Comparison of ENCODE assay signal across 23 cellular contexts in genomic region chr7:1974714-1975113, GRCh38.
DNase-seq lines count a peak whose midpoint lies in the region; ATAC-seq and TF ChIP-seq lines count a peak whose summit lies in the region.
"Had no signal": no experiment of that assay in that cellular context is flagged by ENCODE, and none has a peak within 500 bp of the region (broad histone marks: within the 10 kb centered on the region; RNA-seq: fewer than 3 reads in every experiment).

No MANE protein-coding gene starts in this region.

- 79% methylated on average over 16 of the region's 16 CpGs for WGBS in right cardiac atrium
- WGBS in ovary, 3 donors = 78 to 86% (median 83%) methylated on average over 15 to 16 of the region's 16 CpGs

- peak in 2 of 3 donors; percentile 15 to 51 for DNase-seq in right cardiac atrium
- no peak for DNase-seq in left ventricle myocardium inferior
- no peak for DNase-seq in central memory CD8-positive, alpha-beta T cell (ENCODE audit: low spot score in 2 of 2)
- DNase-seq in naive B cell = no peak
- DNase-seq in ovary = no peak
- no peak for DNase-seq in RPMI8226
- DNase-seq: activated CD4-positive, alpha-beta T cell treated with anti-CD3 and anti-CD28 coated beads for 1 hour; DMS153; effector memory CD4-positive, alpha-beta T cell; gastrocnemius medialis; GDM1; HCEC 1CT; MM.1S; NCI-H1436 treated with DMSO at 0.1 percent for 48 hours; NCI-H2171; NCI-H526 treated with DMSO at 0.1 percent for 48 hours; SIG-M5; uterus had no signal

- no peak overlapping the region for H3K4me3 Mint-ChIP-seq in central memory CD8-positive, alpha-beta T cell
- no peak overlapping the region for H3K4me3 Mint-ChIP-seq in naive B cell
- H3K4me3 Mint-ChIP-seq: activated naive CD8-positive, alpha-beta T cell had no signal

- peaks cover 26% of the 10 kb centered on the region for H3K4me1 Mint-ChIP-seq in central memory CD8-positive, alpha-beta T cell
- H3K4me1 Mint-ChIP-seq in naive B cell = peaks cover 19 to 47% (median 24%) of the 10 kb centered on the region in 3 donors

- intact Hi-C loops in right cardiac atrium (cut with DNase I) = no loop called here
- intact Hi-C loops in left ventricle myocardium inferior (cut with micrococcal nuclease) = no loop called here
- intact Hi-C loops in ovary (cut with DNase I) = no loop called here

- TF ChIP-seq POLR2A in ovary (IDR thresholded peaks at IDR 0.05) = no peak

- no peak for TF ChIP-seq EP300 in ovary (IDR thresholded peaks at IDR 0.05)

- H3K27me3 Mint-ChIP-seq in central memory CD8-positive, alpha-beta T cell = no peaks in the 10 kb centered on the region
- H3K27me3 Mint-ChIP-seq in naive B cell = no peaks in the 10 kb centered on the region
- H3K27me3 Mint-ChIP-seq: activated naive CD8-positive, alpha-beta T cell had no signal

- H3K9me3 ChIP-seq in right cardiac atrium (ENCODE audit: control insufficient read depth, low read length) (no peaks in the 10 kb centered on the region), left ventricle myocardium inferior (replicated peaks) (no peaks in the 10 kb centered on the region), ovary (no peaks in the 10 kb centered on the region)
- H3K9me3 ChIP-seq: esophagus muscularis mucosa, gastrocnemius medialis, pancreas, uterus had no signal

- peaks cover 5% of the 10 kb centered on the region for H3K9me3 Mint-ChIP-seq in central memory CD8-positive, alpha-beta T cell
- H3K9me3 Mint-ChIP-seq in naive B cell = no peaks in the 10 kb centered on the region

- TF ChIP-seq CTCF in left ventricle myocardium inferior (IDR thresholded peaks at IDR 0.05; ENCODE audit: borderline replicate concordance) (no peak), ovary (IDR thresholded peaks at IDR 0.05) (no peak)

- H3K4me1 ChIP-seq in right cardiac atrium (ENCODE audit: control insufficient read depth, insufficient read depth, low read length) (no peaks in the 10 kb centered on the region), left ventricle myocardium inferior (no peaks in the 10 kb centered on the region), ovary (ENCODE audit: insufficient read depth) (no peaks in the 10 kb centered on the region)
- H3K4me1 ChIP-seq: esophagus muscularis mucosa, gastrocnemius medialis, pancreas, uterus had no signal

- H3K27ac Mint-ChIP-seq in central memory CD8-positive, alpha-beta T cell (ENCODE audit: low read depth) = peak overlapping the region; percentile 78
- H3K27ac Mint-ChIP-seq in naive B cell = peak overlapping the region in 4 of 6 donors; percentile 27 to 79 (median 50)
- H3K27ac Mint-ChIP-seq: activated naive CD8-positive, alpha-beta T cell had no signal

- H3K36me3 ChIP-seq in left ventricle myocardium inferior (peaks cover 33% of the 10 kb centered on the region), ovary (no peaks in the 10 kb centered on the region)
- H3K36me3 ChIP-seq: gastrocnemius medialis, pancreas, uterus had no signal

- H3K4me3 ChIP-seq in right cardiac atrium (ENCODE audit: low read length) (no peak overlapping the region), left ventricle myocardium inferior (no peak overlapping the region), ovary (no peak overlapping the region)
- H3K4me3 ChIP-seq: esophagus muscularis mucosa, gastrocnemius medialis, pancreas, uterus had no signal

- peak in 1 of 2 donors; percentile 72 for ATAC-seq in right cardiac atrium
- ATAC-seq in central memory CD8-positive, alpha-beta T cell (replicated peaks; ENCODE audit: extremely low read depth, poor library complexity, severe bottlenecking) = no peak
- no peak for ATAC-seq in naive B cell (ENCODE audit: low read depth in 2 of 2)
- ATAC-seq in GM21825 (IDR thresholded peaks at IDR 0.05; ENCODE audit: unreplicated experiment) = no peak
- no peak for ATAC-seq in HG02763 (IDR thresholded peaks at IDR 0.05; ENCODE audit: unreplicated experiment)
- ATAC-seq: gastrocnemius medialis, pancreas had no signal

- H3K27ac ChIP-seq in right cardiac atrium (ENCODE audit: low read length) = no peak overlapping the region
- no peak overlapping the region for H3K27ac ChIP-seq in left ventricle myocardium inferior (replicated peaks)
- H3K27ac ChIP-seq in ovary = no peak overlapping the region
- H3K27ac ChIP-seq: esophagus muscularis mucosa, gastrocnemius medialis, pancreas, uterus had no signal

- peaks cover 10% of the 10 kb centered on the region for H3K36me3 Mint-ChIP-seq in central memory CD8-positive, alpha-beta T cell (ENCODE audit: insufficient read depth)
- peaks cover 9 to 18% of the 10 kb centered on the region in 2 donors for H3K36me3 Mint-ChIP-seq in naive B cell

- H3K27me3 ChIP-seq in right cardiac atrium (ENCODE audit: control insufficient read depth, insufficient read depth) (no peaks in the 10 kb centered on the region), left ventricle myocardium inferior (ENCODE audit: low read depth) (no peaks in the 10 kb centered on the region), ovary (no peaks in the 10 kb centered on the region)
- H3K27me3 ChIP-seq: esophagus muscularis mucosa, gastrocnemius medialis, pancreas, uterus had no signal

Comparison
In these comparisons a context has a peak if more than half of its experiments do, and no peak if none do; other contexts are left out.
1. DNase-seq: peak in right cardiac atrium (2 of 3); none in left ventricle myocardium inferior (single experiment), central memory CD8-positive, alpha-beta T cell (0 of 2), naive B cell (single experiment), ovary (0 of 5) and RPMI8226 (single experiment).